Comparison of ENCODE assay signal across 8 cellular contexts in the genomic region with DNA sequence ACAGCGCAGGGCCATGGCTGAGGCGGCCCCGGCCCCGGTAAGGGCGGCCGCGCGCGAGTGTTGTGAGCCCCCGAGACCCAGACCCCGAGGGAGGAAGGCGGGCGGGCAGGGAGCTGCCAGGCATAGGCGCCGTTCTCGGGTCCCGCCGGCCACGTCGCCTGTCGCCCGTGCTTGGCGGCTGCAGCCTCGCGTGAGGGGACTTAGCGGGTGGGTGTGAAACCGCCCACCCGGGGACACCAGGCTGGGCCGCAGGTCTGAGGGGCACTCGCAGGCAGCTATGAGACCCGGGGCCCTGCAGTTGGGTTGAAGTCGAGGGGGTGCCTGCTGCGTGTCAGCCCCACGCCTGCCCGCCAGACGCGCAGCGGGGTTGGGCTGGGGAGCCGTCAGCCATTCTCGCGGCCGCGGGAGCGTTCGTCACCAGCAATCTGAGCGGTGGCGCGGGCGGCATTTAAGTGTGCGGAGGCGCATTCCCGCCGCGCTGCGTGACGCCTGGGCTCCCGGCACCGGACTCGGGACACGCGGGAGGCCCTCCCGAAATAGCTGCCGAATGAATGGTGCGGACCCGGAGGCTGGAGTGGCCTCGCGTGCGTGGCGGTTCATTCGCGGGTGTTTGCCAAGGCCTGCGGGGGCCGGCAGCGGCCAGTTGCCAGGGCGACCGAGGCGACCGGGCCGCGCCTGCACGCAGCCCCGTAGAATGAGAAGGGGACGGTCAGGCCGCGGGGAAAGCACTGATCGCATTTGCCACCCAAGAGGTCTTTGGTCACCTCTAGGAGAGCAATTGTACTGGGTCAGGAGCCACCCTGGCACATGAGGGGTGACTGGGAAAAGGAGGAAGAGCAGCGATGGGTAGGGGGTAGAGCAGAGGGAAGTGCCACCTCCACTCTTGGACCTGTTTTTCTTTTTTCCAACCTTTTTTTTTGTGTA. TPM values are rescaled to one million over a fixed set of nuclear protein-coding genes. Genes with fewer than 3 reads are reported as not detected.
DNase-seq lines count a peak whose midpoint lies in the region; ATAC-seq, FAIRE-seq and TF ChIP-seq lines count a peak whose summit lies in the region.

No MANE protein-coding gene starts in this region.

- peaks cover 30% of the 10 kb centered on the region for H4K20me1 ChIP-seq in GM23338 (replicated peaks; ENCODE audit: insufficient read depth)
- no peaks in the 10 kb centered on the region for H4K20me1 ChIP-seq in Karpas-422 (ENCODE audit: insufficient read depth, low read depth, low read length)
- H4K20me1 ChIP-seq in keratinocyte (ENCODE audit: control insufficient read depth, extremely low read depth, insufficient read depth, low read length) = no peaks in the 10 kb centered on the region

- H3K79me2 ChIP-seq in GM23338 (replicated peaks; ENCODE audit: insufficient read depth) = peaks cover 68% of the 10 kb centered on the region
- H3K79me2 ChIP-seq in Karpas-422 (ENCODE audit: low read length) = peaks cover 65% of the 10 kb centered on the region
- H3K79me2 ChIP-seq in keratinocyte (ENCODE audit: control insufficient read depth, insufficient read depth, low read length) = peaks cover 56% of the 10 kb centered on the region

- H2AFZ ChIP-seq in GM23338 (no peak overlapping the region), Karpas-422 (ENCODE audit: low read length) (peak overlapping the region; percentile 39), keratinocyte (ENCODE audit: control insufficient read depth, low read length) (peak overlapping the region; percentile 66)

- TF ChIP-seq CTCF in GM23338 (conservative IDR thresholded peaks at IDR 0.05; ENCODE audit: low read depth in 2 of 2) (no peak), keratinocyte (optimal IDR thresholded peaks at IDR 0.05 in 1 of 3, IDR thresholded peaks at IDR 0.05 in 1 of 3, conservative IDR thresholded peaks at IDR 0.05 in 1 of 3; ENCODE audit: extremely low read depth in 1 of 3, insufficient read depth in 2 of 3, low read length in 3 of 3) (no peak)

- H3K9ac ChIP-seq in Karpas-422 (ENCODE audit: low read length) (peak overlapping the region; percentile 80), keratinocyte (ENCODE audit: control insufficient read depth, extremely low read depth, insufficient read depth, low read length) (peak overlapping the region; percentile 85)

- no peak for FAIRE-seq in keratinocyte (lab: Jason Lieb, UNC)

- H3K4me1 Mint-ChIP-seq in GM23338 = peaks cover 51% of the 10 kb centered on the region

- H3K9me1 ChIP-seq in keratinocyte (ENCODE audit: control insufficient read depth, extremely low read depth, insufficient read depth, low read length) = no peaks in the 10 kb centered on the region

- H3K9me2 ChIP-seq in GM23338 (ENCODE audit: insufficient read depth) (no peaks in the 10 kb centered on the region), Karpas-422 (replicated peaks; ENCODE audit: insufficient read depth, low read length) (no peaks in the 10 kb centered on the region)

- no peaks in the 10 kb centered on the region; the same call in 2 of the 3 replicates for H3K9me3 Mint-ChIP-seq in GM23338

- peak overlapping the region; percentile 95 for H3K27ac Mint-ChIP-seq in GM23338

- H3F3A ChIP-seq in GM23338 (replicated peaks; ENCODE audit: low read depth) = peaks cover 17% of the 10 kb centered on the region

- H3K36me3 ChIP-seq in GM23338 (ENCODE audit: insufficient read depth) = peaks cover 9% of the 10 kb centered on the region
- no peaks in the 10 kb centered on the region for H3K36me3 ChIP-seq in Karpas-422 (ENCODE audit: insufficient read depth, low read length)
- H3K36me3 ChIP-seq in keratinocyte (ENCODE audit: control insufficient read depth in 2 of 2, extremely low read depth in 1 of 2, insufficient read depth in 2 of 2, low read length in 2 of 2) = peaks cover 3% of the 10 kb centered on the region in 2 experiments

- H3K9me3 ChIP-seq in Karpas-422 (ENCODE audit: low read length) = no peaks in the 10 kb centered on the region
- H3K9me3 ChIP-seq in keratinocyte (ENCODE audit: control insufficient read depth, low read depth, low read length) = no peaks in the 10 kb centered on the region

- dilution Hi-C loops in keratinocyte (cut with MboI; ENCODE audit: extremely low pct_ligation_motif_present, low sequenced_read_pairs) = no loop called here

- peak; percentile 12 for ATAC-seq in GM23338

- H3K4me1 ChIP-seq in GM23338 (ENCODE audit: insufficient read depth) (peaks cover 28% of the 10 kb centered on the region), Karpas-422 (ENCODE audit: low read length) (peaks cover 33% of the 10 kb centered on the region), keratinocyte (ENCODE audit: control insufficient read depth, extremely low read depth, insufficient read depth, low read length) (peaks cover 21% of the 10 kb centered on the region)

- H3K4me3 Mint-ChIP-seq in GM23338 = peak overlapping the region; percentile 95

- H3K4me3 ChIP-seq in GM08714 (ENCODE audit: low read length) = peak overlapping the region; percentile 89
- H3K4me3 ChIP-seq in GM23338 = peak overlapping the region; percentile 75
- peak overlapping the region; percentile 81 for H3K4me3 ChIP-seq in Karpas-422 (ENCODE audit: low read length)
- H3K4me3 ChIP-seq in keratinocyte (ENCODE audit: control insufficient read depth in 2 of 3, extremely low read depth in 1 of 3, insufficient read depth in 2 of 3, low read depth in 1 of 3, low read length in 3 of 3) = peak overlapping the region; percentile 91 to 95 (median 92)

- H3K27me3 ChIP-seq in GM23338 (ENCODE audit: insufficient read depth) (no peaks in the 10 kb centered on the region), Karpas-422 (ENCODE audit: low read length) (no peaks in the 10 kb centered on the region), keratinocyte (ENCODE audit: control insufficient read depth, extremely low read depth, insufficient read depth, low read length) (no peaks in the 10 kb centered on the region)

- H3K27me3 Mint-ChIP-seq in GM23338 (ENCODE audit: insufficient read depth, low read depth, poor library complexity) = peaks cover 19% of the 10 kb centered on the region

- peak overlapping the region; percentile 83 for H3K27ac ChIP-seq in GM23338 (ENCODE audit: low read depth)
- peak overlapping the region; percentile 93; the same call in 1 of the 2 replicates for H3K27ac ChIP-seq in Karpas-422 (ENCODE audit: low read length)
- H3K27ac ChIP-seq in keratinocyte (ENCODE audit: control insufficient read depth, insufficient read depth, low read length) = peak overlapping the region; percentile 94

- H3K36me3 Mint-ChIP-seq in GM23338 (ENCODE audit: low read depth) = peaks cover 39% of the 10 kb centered on the region

- peak overlapping the region; percentile 84 for H3K4me2 ChIP-seq in GM23338
- peak overlapping the region; percentile 96 for H3K4me2 ChIP-seq in Karpas-422 (ENCODE audit: low read depth, low read length, poor library complexity, severe bottlenecking)
- peak overlapping the region; percentile 88 for H3K4me2 ChIP-seq in keratinocyte (ENCODE audit: control insufficient read depth, extremely low read depth, insufficient read depth, low read depth, low read length)

- DNase-seq in GM23338 (ENCODE audit: low spot score) = peak; percentile 54
- peak; percentile 77 for DNase-seq in Karpas-422
- peak; percentile 23 to 49 (median 42) for DNase-seq in activated CD4-positive, CD25-positive, alpha-beta regulatory T cell (lab: John Stamatoyannopoulos, UW)
- peak; percentile 75 for DNase-seq in central memory CD4-positive, alpha-beta T cell
- no peak for DNase-seq in keratinocyte (ENCODE audit: low read depth, low spot score)
- DNase-seq in stimulated activated CD4-positive, alpha-beta T cell treated with anti-CD3 and anti-CD28 coated beads, Interleukin-12 subunit alpha, Interleukin-12 subunit beta, amount 100 ng/mL, for 48 hours (ENCODE audit: low read depth in 2 of 3, low spot score in 1 of 3) = peak in 2 of 3 donors; percentile 26 to 51
- DNase-seq in NCI-H446 treated with DMSO at 0.1 percent for 48 hours (lab: John Stamatoyannopoulos, UW) = no peak

RNA-seq across cellular contexts. Expression of gene ZNF398, which starts 0.7 kb away (rescaled TPM):
- 92.7 and 99.6 TPM in 2 replicates for total RNA-seq in GM23338 (2014; rRNA removed; shearing (Covaris generic))
- polyA plus RNA-seq in GM23338 (2016; fragmentation: Nextera tagmentation; extraction: Ambion mirVana) (18.2 and 20.7 TPM in 2 replicates), keratinocyte (7.4 to 8.6 TPM (median 7.5 TPM) in 3 replicates)
- 8.4 and 13.9 TPM in 2 replicates for total RNA-seq in Karpas-422 (2014; rRNA removed; shearing (Covaris generic); ENCODE audit: low replicate concordance)
- polyA plus RNA-seq in keratinocyte (2011; ENCODE audit: low read depth) = 5.7 TPM
- 4.1 and 5.5 TPM in 2 replicates for polyA plus RNA-seq in keratinocyte (2011; cell fraction: cytosol; rRNA removed)
- 12.6 and 13.3 TPM in 2 replicates for polyA plus RNA-seq in keratinocyte (2011; cell fraction: nucleus; rRNA removed)
- 7.7 and 8.8 TPM in 2 replicates for polyA plus RNA-seq in keratinocyte (2012; ENCODE audit: low replicate concordance)
- 23.5 to 48.7 TPM (median 34.1 TPM) in 3 replicates for polyA minus RNA-seq in keratinocyte
- 12.5 TPM for polyA minus RNA-seq in keratinocyte (2011; cell fraction: cytosol; rRNA and poly(A)+ RNA removed)
- polyA minus RNA-seq in keratinocyte (2011; cell fraction: nucleus; rRNA and poly(A)+ RNA removed) = 19.3 and 25.4 TPM in 2 replicates

RNA-seq across cellular contexts. Expression of gene ZNF425, which starts 21.9 kb away (rescaled TPM):
- 4.3 and 5.0 TPM in 2 replicates for total RNA-seq in GM23338 (2014; rRNA removed; shearing (Covaris generic))
- polyA plus RNA-seq in GM23338 (2016; fragmentation: Nextera tagmentation; extraction: Ambion mirVana) (3.0 and 4.3 TPM in 2 replicates), keratinocyte (1.5 to 2.3 TPM (median 1.8 TPM) in 3 replicates)
- 0.41 and 1.8 TPM in 2 replicates for total RNA-seq in Karpas-422 (2014; rRNA removed; shearing (Covaris generic); ENCODE audit: low replicate concordance)
- polyA plus RNA-seq in keratinocyte (2011; ENCODE audit: low read depth) = 4.7 TPM
- 1.5 and 2.0 TPM in 2 replicates for polyA plus RNA-seq in keratinocyte (2011; cell fraction: cytosol; rRNA removed)
- polyA plus RNA-seq in keratinocyte (2011; cell fraction: nucleus; rRNA removed) = 2.5 and 3.2 TPM in 2 replicates
- polyA plus RNA-seq in keratinocyte (2012; ENCODE audit: low replicate concordance) = 2.2 and 2.9 TPM in 2 replicates
- polyA minus RNA-seq in keratinocyte = 2.1 to 4.3 TPM (median 2.2 TPM) in 3 replicates
- polyA minus RNA-seq in keratinocyte (2011; cell fraction: cytosol; rRNA and poly(A)+ RNA removed) = 2.1 TPM
- 2.1 and 4.0 TPM in 2 replicates for polyA minus RNA-seq in keratinocyte (2011; cell fraction: nucleus; rRNA and poly(A)+ RNA removed)

RNA-seq across cellular contexts. Expression of gene ZNF282, which starts 47.4 kb away (rescaled TPM):
- 34.3 and 36.3 TPM in 2 replicates for total RNA-seq in GM23338 (2014; rRNA removed; shearing (Covaris generic))
- polyA plus RNA-seq in GM23338 (2016; fragmentation: Nextera tagmentation; extraction: Ambion mirVana) (7.2 and 7.4 TPM in 2 replicates), keratinocyte (12.1 to 14.7 TPM (median 13.1 TPM) in 3 replicates)
- 20.7 and 20.8 TPM in 2 replicates for total RNA-seq in Karpas-422 (2014; rRNA removed; shearing (Covaris generic); ENCODE audit: low replicate concordance)
- polyA plus RNA-seq in keratinocyte (2011; ENCODE audit: low read depth) = 17.7 TPM
- polyA plus RNA-seq in keratinocyte (2011; cell fraction: cytosol; rRNA removed) = 6.2 and 11.1 TPM in 2 replicates
- 17.1 and 20.9 TPM in 2 replicates for polyA plus RNA-seq in keratinocyte (2011; cell fraction: nucleus; rRNA removed)
- 14.2 and 15.5 TPM in 2 replicates for polyA plus RNA-seq in keratinocyte (2012; ENCODE audit: low replicate concordance)
- 12.0 to 20.6 TPM (median 14.4 TPM) in 3 replicates for polyA minus RNA-seq in keratinocyte
- polyA minus RNA-seq in keratinocyte (2011; cell fraction: cytosol; rRNA and poly(A)+ RNA removed) = 26.1 TPM
- polyA minus RNA-seq in keratinocyte (2011; cell fraction: nucleus; rRNA and poly(A)+ RNA removed) = 23.6 and 34.1 TPM in 2 replicates

RNA-seq across cellular contexts. Expression of gene ZNF786, which starts 57.5 kb away (rescaled TPM):
- total RNA-seq in GM23338 (2014; rRNA removed; shearing (Covaris generic)) = 18.4 and 19.8 TPM in 2 replicates
- polyA plus RNA-seq in GM23338 (2016; fragmentation: Nextera tagmentation; extraction: Ambion mirVana) (6.1 and 7.1 TPM in 2 replicates), keratinocyte (2.8 to 4.0 TPM (median 3.3 TPM) in 3 replicates)
- total RNA-seq in Karpas-422 (2014; rRNA removed; shearing (Covaris generic); ENCODE audit: low replicate concordance) = 4.4 and 8.7 TPM in 2 replicates
- polyA plus RNA-seq in keratinocyte (2011; ENCODE audit: low read depth) = 1.9 TPM
- 2.1 and 2.2 TPM in 2 replicates for polyA plus RNA-seq in keratinocyte (2011; cell fraction: cytosol; rRNA removed)
- 6.6 and 6.9 TPM in 2 replicates for polyA plus RNA-seq in keratinocyte (2011; cell fraction: nucleus; rRNA removed)
- polyA plus RNA-seq in keratinocyte (2012; ENCODE audit: low replicate concordance) = 3.7 and 4.2 TPM in 2 replicates
- 2.3 to 9.4 TPM (median 7.8 TPM) in 3 replicates for polyA minus RNA-seq in keratinocyte
- 9.2 TPM for polyA minus RNA-seq in keratinocyte (2011; cell fraction: cytosol; rRNA and poly(A)+ RNA removed)
- 7.7 and 11.5 TPM in 2 replicates for polyA minus RNA-seq in keratinocyte (2011; cell fraction: nucleus; rRNA and poly(A)+ RNA removed)

Comparison
In these comparisons a context has a peak if more than half of its experiments do, and no peak if none do; other contexts are left out.
1. DNase-seq: peak in GM23338 (single experiment), Karpas-422 (single experiment), activated CD4-positive, CD25-positive, alpha-beta regulatory T cell (4 of 4), central memory CD4-positive, alpha-beta T cell (single experiment) and stimulated activated CD4-positive, alpha-beta T cell treated with anti-CD3 and anti-CD28 coated beads, Interleukin-12 subunit alpha, Interleukin-12 subunit beta, amount 100 ng/mL, for 48 hours (2 of 3); none in keratinocyte (single experiment) and NCI-H446 treated with DMSO at 0.1 percent for 48 hours (single experiment).
2. Peak in every context shown above with its lines, with median percentiles within 50 percentile points of each other: H3K4me3 ChIP-seq, H3K27ac ChIP-seq and H3K4me2 ChIP-seq.